ENCODE assay signal across 9 cellular contexts in genomic region chr14:46250113-46250703, GRCh38.
A peak's percentile ranks its signal among the peaks of the same experiment; 100 is the strongest.
DNase-seq lines count a peak whose midpoint lies in the region.
"Had no signal": no experiment of that assay in that cellular context is flagged by ENCODE, and none has a peak within 500 bp of the region (broad histone marks: within the 10 kb centered on the region; RNA-seq: fewer than 3 reads in every experiment).

No MANE protein-coding gene starts in this region.

- H3K4me3 Mint-ChIP-seq in activated CD4-positive, alpha-beta T cell treated with anti-CD3 and anti-CD28 coated beads, Interleukin-2, amount 10 ng/mL, durations not matched to agents 24 days and 14 days, result no peak overlapping the region
- H3K4me3 Mint-ChIP-seq: activated T-cell treated with anti-CD3 and anti-CD28 coated beads, Interleukin-2, amount 50 U/mL, for 24 hours had no signal

- peak; percentile 8 to 33 for DNase-seq in AML-193 (lab: John Stamatoyannopoulos, UW)
- DNase-seq in H4 (ENCODE audit: low spot score), result peak; percentile 25
- peak; percentile 14 for DNase-seq in SK-N-MC (ENCODE audit: low read depth, low spot score)
- DNase-seq in inferior parietal cortex (ENCODE audit: extremely low spot score), result peak; percentile 50
- DNase-seq in central memory CD4-positive, alpha-beta T cell, result no peak
- DNase-seq in NCI-H128 (lab: John Stamatoyannopoulos, UW; ENCODE audit: unreplicated experiment), result no peak
- DNase-seq in activated CD4-positive, alpha-beta T cell treated with anti-CD3 and anti-CD28 coated beads, Interleukin-2, amount 10 ng/mL, durations not matched to agents 24 days and 14 days, result no peak
- no peak for DNase-seq in HuH-7.5 (ENCODE audit: low spot score)
- DNase-seq: activated T-cell treated with anti-CD3 and anti-CD28 coated beads, Interleukin-2, amount 50 U/mL, for 24 hours had no signal

- no peaks in the 10 kb centered on the region for H3K36me3 ChIP-seq in SK-N-MC (ENCODE audit: insufficient read depth, low read length)

- no peak overlapping the region for H3K4me3 ChIP-seq in SK-N-MC

- no peak overlapping the region for H3K9ac ChIP-seq in SK-N-MC (ENCODE audit: insufficient read length)

- H3K36me3 Mint-ChIP-seq in activated CD4-positive, alpha-beta T cell treated with anti-CD3 and anti-CD28 coated beads, Interleukin-2, amount 10 ng/mL, durations not matched to agents 24 days and 14 days (ENCODE audit: low read depth), result no peaks in the 10 kb centered on the region

- intact Hi-C loops in activated CD4-positive, alpha-beta T cell treated with anti-CD3 and anti-CD28 coated beads, Interleukin-2, amount 10 ng/mL, durations not matched to agents 24 days and 14 days (cut with micrococcal nuclease), result no loop called here

- H3K4me1 Mint-ChIP-seq in activated CD4-positive, alpha-beta T cell treated with anti-CD3 and anti-CD28 coated beads, Interleukin-2, amount 10 ng/mL, durations not matched to agents 24 days and 14 days, result no peaks in the 10 kb centered on the region

- no peaks in the 10 kb centered on the region for H3K9me3 ChIP-seq in SK-N-MC (ENCODE audit: low read depth, low read length)

- H3K27ac Mint-ChIP-seq in activated CD4-positive, alpha-beta T cell treated with anti-CD3 and anti-CD28 coated beads, Interleukin-2, amount 10 ng/mL, durations not matched to agents 24 days and 14 days, result no peak overlapping the region
- H3K27ac Mint-ChIP-seq: activated T-cell treated with anti-CD3 and anti-CD28 coated beads, Interleukin-2, amount 50 U/mL, for 24 hours had no signal

- no peaks in the 10 kb centered on the region for H3K27me3 Mint-ChIP-seq in activated CD4-positive, alpha-beta T cell treated with anti-CD3 and anti-CD28 coated beads, Interleukin-2, amount 10 ng/mL, durations not matched to agents 24 days and 14 days
- H3K27me3 Mint-ChIP-seq: activated T-cell treated with anti-CD3 and anti-CD28 coated beads, Interleukin-2, amount 50 U/mL, for 24 hours had no signal

- H3K27ac ChIP-seq in SK-N-MC, result no peak overlapping the region

- H3K9me3 Mint-ChIP-seq in activated CD4-positive, alpha-beta T cell treated with anti-CD3 and anti-CD28 coated beads, Interleukin-2, amount 10 ng/mL, durations not matched to agents 24 days and 14 days, result no peaks in the 10 kb centered on the region

Comparison
In these comparisons a context has a peak if more than half of its experiments do, and no peak if none do; other contexts are left out.
1. DNase-seq: peak in AML-193 (2 of 2), H4 (single experiment), SK-N-MC (single experiment) and inferior parietal cortex (single experiment); none in central memory CD4-positive, alpha-beta T cell (single experiment), NCI-H128 (single experiment), activated CD4-positive, alpha-beta T cell treated with anti-CD3 and anti-CD28 coated beads, Interleukin-2, amount 10 ng/mL, durations not matched to agents 24 days and 14 days (single experiment) and HuH-7.5 (single experiment).